ENCODE assay signal across 8 cellular contexts in the genomic region with DNA sequence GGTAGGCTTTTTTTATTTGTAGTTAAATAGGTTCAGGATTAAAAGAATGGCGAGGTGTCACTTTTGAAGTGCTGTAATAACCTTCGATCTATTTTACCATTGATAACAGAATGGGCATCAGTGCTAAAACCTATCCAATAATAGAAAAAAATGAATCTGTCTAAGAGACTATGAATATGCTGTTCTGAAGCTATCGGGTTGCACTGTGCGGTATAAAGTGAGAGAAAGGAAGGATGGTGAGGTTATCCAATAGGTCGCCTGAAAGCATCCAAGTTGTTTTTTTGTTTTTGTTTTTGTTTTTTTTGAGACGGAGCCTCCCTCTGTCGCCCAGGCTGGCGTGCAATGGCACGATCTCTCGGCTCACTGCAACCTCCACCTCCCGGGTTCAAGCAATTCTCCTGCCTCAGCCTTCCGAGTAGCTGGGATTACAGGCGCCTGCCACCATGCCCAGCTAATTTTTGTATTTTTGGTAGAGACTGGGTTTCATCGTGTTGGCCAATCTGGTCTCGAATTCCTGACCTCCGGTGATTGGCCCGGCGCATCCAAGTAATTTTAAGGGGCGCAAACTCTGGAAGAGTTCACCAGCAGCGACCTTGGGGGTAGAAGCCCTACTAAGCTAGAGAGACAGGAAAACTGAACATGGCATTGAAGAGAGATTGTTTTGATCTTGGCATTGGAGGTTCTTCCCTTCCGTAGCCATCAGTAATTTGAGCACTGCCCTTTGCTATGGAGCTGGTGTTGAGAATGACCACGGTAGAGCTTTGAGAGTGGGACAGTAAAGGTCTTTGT. TPM values are rescaled to one million over a fixed set of nuclear protein-coding genes. Genes with fewer than 3 reads are reported as not detected.
DNase-seq lines count a peak whose midpoint lies in the region; ATAC-seq and TF ChIP-seq lines count a peak whose summit lies in the region.

No MANE protein-coding gene starts in this region.

- H3K27ac Mint-ChIP-seq in stimulated activated naive CD8-positive, alpha-beta T cell treated with anti-CD3 and anti-CD28 coated beads, Interleukin-15, amount 100 ng/mL, for 72 hours = peak overlapping the region; percentile 100

- POLR2A ChIA-PET in AG04450 (lab: Yijun Ruan, JAX) = interaction anchor here (0.6 to 2.9 kb wide), 2 partner anchors 9 to 788 kb away, joined by 3 to 33 read pairs; partner anchors contain the start of gene MDM4

- CTCF ChIA-PET in AG04450 (lab: Charles Lee) = interaction anchor here (0.6 to 19.8 kb wide), 7 partner anchors 9 to 511 kb away, joined by 3 to 483 read pairs (median 16); partner anchors contain the start of gene MDM4

- peak overlapping the region; percentile 85 for H3K27ac ChIP-seq in AG04450 (ENCODE audit: low read depth, low read length)
- H3K27ac ChIP-seq in HUES6 (ENCODE audit: low read depth, low read length) = peak overlapping the region; percentile 81
- H3K27ac ChIP-seq in Peyer's patch = peak overlapping the region; percentile 78 to 89 (median 82)

- TF ChIP-seq CTCF in AG04450 (IDR thresholded peaks at IDR 0.05; ENCODE audit: low read depth, low read length) = no peak
- no peak for TF ChIP-seq CTCF in GM12864 (IDR thresholded peaks at IDR 0.05; ENCODE audit: low read depth, low read length, missing control alignments)
- TF ChIP-seq CTCF in Peyer's patch (IDR thresholded peaks at IDR 0.05) = no peak

- no peak for TF ChIP-seq POLR2A in Peyer's patch (IDR thresholded peaks at IDR 0.05)

- no peaks in the 10 kb centered on the region for H3K9me3 ChIP-seq in AG04450 (ENCODE audit: control insufficient read depth, insufficient read depth, low read length)
- H3K9me3 ChIP-seq in HUES6 (ENCODE audit: control insufficient read depth, insufficient read depth, low read depth, low read length) = no peaks in the 10 kb centered on the region
- H3K9me3 ChIP-seq in Peyer's patch = no peaks in the 10 kb centered on the region

- H3K9me3 Mint-ChIP-seq in stimulated activated naive CD8-positive, alpha-beta T cell treated with anti-CD3 and anti-CD28 coated beads, Interleukin-15, amount 100 ng/mL, for 72 hours = no peaks in the 10 kb centered on the region

- peak overlapping the region; percentile 90 for H3K9ac ChIP-seq in HUES6 (ENCODE audit: low read length)

- H3K4me1 Mint-ChIP-seq in stimulated activated naive CD8-positive, alpha-beta T cell treated with anti-CD3 and anti-CD28 coated beads, Interleukin-15, amount 100 ng/mL, for 72 hours = peaks cover 41% of the 10 kb centered on the region

- H3K4me3 ChIP-seq in AG04450 (ENCODE audit: low read depth, low read length) (peak overlapping the region; percentile 52), GM12864 (ENCODE audit: low read depth, low read length) (peak overlapping the region; percentile 45), HUES6 (ENCODE audit: low read depth, low read length) (peak overlapping the region; percentile 82), Peyer's patch (peak overlapping the region; percentile 40 to 63 (median 50))

- ATAC-seq in stimulated activated naive CD8-positive, alpha-beta T cell treated with anti-CD3 and anti-CD28 coated beads, Interleukin-15, amount 100 ng/mL, for 72 hours = peak; percentile 12
- no peak for ATAC-seq in GM18519 (IDR thresholded peaks at IDR 0.05; ENCODE audit: low FRiP score, unreplicated experiment)

- H3K4me1 ChIP-seq in HUES6 (ENCODE audit: control insufficient read depth, insufficient read depth, low read length) = peaks cover 7% of the 10 kb centered on the region
- H3K4me1 ChIP-seq in Peyer's patch = peaks cover 0 to 5% (median 2%) of the 10 kb centered on the region in 4 donors

- DNase-seq in AG04450 (ENCODE audit: low read depth, low spot score) (no peak), GM12864 (ENCODE audit: low read depth) (no peak), Peyer's patch (no peak), cerebellar cortex (ENCODE audit: low spot score) (peak; percentile 87), left kidney (ENCODE audit: low read depth, low spot score) (peak; percentile 83)
- peak; percentile 42 to 63 for DNase-seq in stimulated activated naive CD8-positive, alpha-beta T cell treated with anti-CD3 and anti-CD28 coated beads, Interleukin-15, amount 100 ng/mL, for 72 hours

- H3K27me3 Mint-ChIP-seq in stimulated activated naive CD8-positive, alpha-beta T cell treated with anti-CD3 and anti-CD28 coated beads, Interleukin-15, amount 100 ng/mL, for 72 hours = peaks cover 7% of the 10 kb centered on the region

- peak overlapping the region; percentile 83 to 92 for H3K4me3 Mint-ChIP-seq in stimulated activated naive CD8-positive, alpha-beta T cell treated with anti-CD3 and anti-CD28 coated beads, Interleukin-15, amount 100 ng/mL, for 72 hours

- H3K36me3 ChIP-seq in HUES6 (ENCODE audit: control insufficient read depth, insufficient read depth, low read length) (no peaks in the 10 kb centered on the region), Peyer's patch (no peaks in the 10 kb centered on the region)

- no peaks in the 10 kb centered on the region for H3K27me3 ChIP-seq in AG04450 (ENCODE audit: control insufficient read depth, insufficient read depth, low read length)
- no peaks in the 10 kb centered on the region for H3K27me3 ChIP-seq in HUES6 (ENCODE audit: control insufficient read depth, insufficient read depth, low read length)
- no peaks in the 10 kb centered on the region for H3K27me3 ChIP-seq in Peyer's patch

RNA-seq across cellular contexts. Expression of gene MDM4, which starts 8.7 kb away (rescaled TPM):
- polyA plus RNA-seq in AG04450 (2011; rRNA removed) = 16.3 and 21.4 TPM in 2 replicates
- polyA minus RNA-seq in AG04450 (2011; rRNA and poly(A)+ RNA removed) = 31.4 and 53.9 TPM in 2 replicates
- 100 to 1,000 TPM in 3 of 4 donors, 10 to 100 TPM in 1; 83.0 to 227 (median 125) TPM for total RNA-seq in Peyer's patch

RNA-seq across cellular contexts. Expression of gene PIK3C2B, which starts 12.9 kb away (rescaled TPM):
- polyA plus RNA-seq in AG04450 (2011; rRNA removed) = 4.9 and 6.3 TPM in 2 replicates
- polyA minus RNA-seq in AG04450 (2011; rRNA and poly(A)+ RNA removed) = 16.2 and 16.9 TPM in 2 replicates
- total RNA-seq in Peyer's patch = 100 to 1,000 TPM in 3 of 4 donors, 10 to 100 TPM in 1; 68.5 to 162 (median 134) TPM

Comparison
In these comparisons a context has a peak if more than half of its experiments do, and no peak if none do; other contexts are left out.
1. DNase-seq: peak in cerebellar cortex (single experiment), left kidney (single experiment) and stimulated activated naive CD8-positive, alpha-beta T cell treated with anti-CD3 and anti-CD28 coated beads, Interleukin-15, amount 100 ng/mL, for 72 hours (2 of 2); none in AG04450 (single experiment), GM12864 (single experiment) and Peyer's patch (0 of 3).
2. Peak in every context shown above with its lines, with median percentiles within 50 percentile points of each other: H3K27ac ChIP-seq and H3K4me3 ChIP-seq.